In the genomic region with DNA sequence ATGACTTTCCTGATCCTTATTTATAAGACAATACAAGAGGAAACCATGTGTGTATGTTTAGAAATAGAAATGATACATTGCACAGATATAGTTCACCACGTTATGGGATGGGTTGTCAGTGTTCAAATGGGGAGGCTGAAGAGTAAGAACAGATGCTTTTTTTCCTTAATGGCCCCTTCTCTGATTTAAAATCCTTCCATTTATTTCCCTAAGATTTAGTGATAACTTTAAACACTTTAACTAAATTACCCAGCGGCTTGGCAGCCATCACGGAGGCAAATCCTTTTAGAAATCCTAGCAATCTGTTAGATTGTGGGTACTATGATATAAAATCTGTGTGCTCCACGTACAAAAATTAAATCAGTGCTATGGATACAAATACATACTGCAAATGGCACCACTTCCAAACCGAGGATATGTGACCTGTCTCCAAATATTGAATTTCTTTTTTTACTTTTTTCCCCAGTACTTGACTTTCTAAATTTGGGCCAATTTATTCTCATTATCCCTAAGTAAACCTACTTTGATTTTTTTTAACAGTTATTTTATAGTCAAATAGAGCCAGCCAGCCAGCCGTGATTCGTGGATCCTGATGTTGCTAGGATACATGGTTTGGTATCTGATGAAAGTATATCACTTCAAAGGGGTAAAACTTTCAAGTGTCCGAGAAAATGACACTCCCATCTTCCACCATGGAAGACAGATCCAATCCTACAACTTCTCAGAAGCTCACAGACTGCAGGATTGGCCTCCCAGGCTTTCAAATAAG, we compare ENCODE assay signal across 26 cellular contexts. TPM values are rescaled to one million over a fixed set of nuclear protein-coding genes. Genes with fewer than 3 reads are reported as not detected.
"Had no signal": no experiment of that assay in that cellular context is flagged by ENCODE, and none has a peak within 500 bp of the region (broad histone marks: within the 10 kb centered on the region; RNA-seq: fewer than 3 reads in every experiment).

No MANE protein-coding gene starts in this region.

- H3K9me3 ChIP-seq: left lung, lower lobe of right lung, mucosa of descending colon, ovary, right atrium auricular region, right lobe of liver, stomach, testis, thyroid gland, transverse colon, upper lobe of left lung, vagina had no signal

- H3K36me3 ChIP-seq: lower lobe of right lung, ovary, right atrium auricular region, right lobe of liver, thyroid gland, transverse colon, upper lobe of left lung had no signal

- DNase-seq: immature natural killer cell; kidney; left colon; left lung; lower lobe of right lung; mammary epithelial cell; mesendoderm; mucosa of descending colon; naive thymus-derived CD4-positive, alpha-beta T cell; ovary; right lobe of liver; stimulated activated CD4-positive, alpha-beta T cell treated with anti-CD3 and anti-CD28 coated beads, Interleukin-12 subunit alpha, Interleukin-12 subunit beta, amount 100 ng/mL, for 4 hours; stimulated activated CD4-positive, alpha-beta T cell treated with anti-CD3 and anti-CD28 coated beads, Interleukin-15, amount 100 ng/mL, for 24 hours; stimulated activated CD4-positive, alpha-beta T cell treated with anti-CD3 and anti-CD28 coated beads, Interleukin-2, amount 100 ng/mL, for 24 hours; stimulated activated CD4-positive, alpha-beta T cell treated with anti-CD3 and anti-CD28 coated beads, Interleukin-4, amount 100 ng/mL, for 1 hour; stimulated activated naive B cell treated with anti-CD40 and anti-IgM and Interleukin-4, amounts not matched to agents 10 μg/mL and 1 μg/mL and 100 μg/mL, for 72 hours; stimulated activated naive CD8-positive, alpha-beta T cell treated with anti-CD3 and anti-CD28 coated beads, Interleukin-15, Interleukin-2, amounts not matched to agents 100 U/mL and 50 U/mL, for 24 hours; stomach; testis; thyroid gland; transverse colon; upper lobe of left lung had no signal

- H3K27ac ChIP-seq: left lung, lower lobe of right lung, ovary, right atrium auricular region, right lobe of liver, stomach, testis, thyroid gland, transverse colon, upper lobe of left lung, vagina had no signal

- H3K4me3 ChIP-seq: left lung, lower lobe of right lung, mucosa of descending colon, ovary, right atrium auricular region, right lobe of liver, stomach, testis, thyroid gland, transverse colon, upper lobe of left lung, vagina had no signal

- H3K4me1 ChIP-seq: left lung, lower lobe of right lung, right atrium auricular region, right lobe of liver, stomach, testis, thyroid gland, transverse colon, upper lobe of left lung, vagina had no signal

- ATAC-seq: left colon; left lung; lower lobe of right lung; mucosa of descending colon; naive thymus-derived CD4-positive, alpha-beta T cell; natural killer cell treated with Interleukin-12 subunit alpha and Interleukin-12 subunit beta and Interleukin-15 and Interleukin-18, amount 100 ng/mL, for 72 hours; right lobe of liver; stimulated activated naive B cell treated with anti-CD40 and anti-IgM and Interleukin-4, amounts not matched to agents 10 μg/mL and 1 μg/mL and 100 μg/mL, for 72 hours; stimulated activated naive CD8-positive, alpha-beta T cell treated with anti-CD3 and anti-CD28 coated beads, Interleukin-15, Interleukin-2, amounts not matched to agents 100 U/mL and 50 U/mL, for 24 hours had no signal

- H3K27me3 ChIP-seq: left lung, ovary, right atrium auricular region, right lobe of liver, stomach, testis, thyroid gland, transverse colon, upper lobe of left lung, vagina had no signal

RNA-seq across cellular contexts. Expression of a gene that starts 46.1 kb away (rescaled TPM):
- polyA plus RNA-seq: immature natural killer cell; naive thymus-derived CD4-positive, alpha-beta T cell; neural cell had no signal
